In the genomic region with DNA sequence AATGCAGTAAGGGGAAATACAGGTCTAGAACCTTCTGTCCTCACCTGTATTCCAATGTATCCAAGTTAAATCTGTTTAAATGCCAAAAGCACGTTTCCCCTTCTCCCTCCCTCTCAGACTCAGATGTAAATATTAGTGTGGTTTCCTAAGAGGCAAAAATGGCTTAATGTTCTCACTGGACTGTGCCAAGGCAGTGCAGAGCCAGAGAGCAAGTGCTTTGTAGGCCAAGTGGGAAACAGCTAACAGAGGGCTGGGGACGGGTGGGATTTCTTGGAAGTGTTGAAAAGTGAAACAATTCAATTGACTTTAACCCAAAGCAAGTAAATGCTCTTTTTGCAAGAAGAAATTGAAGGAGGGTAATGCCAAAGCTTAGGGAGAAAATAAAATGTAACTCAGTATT, we compare ENCODE assay signal across 24 cellular contexts.
DNase-seq lines count a peak whose midpoint lies in the region; ATAC-seq and TF ChIP-seq lines count a peak whose summit lies in the region.
"Had no signal": no experiment of that assay in that cellular context is flagged by ENCODE, and none has a peak within 500 bp of the region (broad histone marks: within the 10 kb centered on the region; RNA-seq: fewer than 3 reads in every experiment).

No MANE protein-coding gene starts in this region.

- H3K9me3 ChIP-seq in adipocyte (ENCODE audit: control insufficient read depth, low read length) (no peaks in the 10 kb centered on the region), gastroesophageal sphincter (no peaks in the 10 kb centered on the region), thoracic aorta (no peaks in the 10 kb centered on the region)
- H3K9me3 ChIP-seq: A549; BLaER1 treated with 17β-estradiol and CSF1 and Interleukin-3, amounts not matched to agents 10 nM and 100 nM had no signal

- H3K27ac Mint-ChIP-seq in immature natural killer cell, result peak overlapping the region in 5 of 6 donors; percentile 4 to 71 (median 50)
- H3K27ac Mint-ChIP-seq: CD4-positive, alpha-beta T cell had no signal

- no peak overlapping the region for H3K4me3 Mint-ChIP-seq in immature natural killer cell
- H3K4me3 Mint-ChIP-seq: CD4-positive, alpha-beta T cell had no signal

- H3K36me3 Mint-ChIP-seq in immature natural killer cell, result peaks cover 68 to 92% (median 71%) of the 10 kb centered on the region in 3 donors

- 5 to 6% methylated on average over 2 of the region's 2 CpGs for WGBS in gastroesophageal sphincter (ENCODE audit: low coverage in 1 of 2), 2 donors

- no peaks in the 10 kb centered on the region for H3K27me3 ChIP-seq in adipocyte (replicated peaks; ENCODE audit: control insufficient read depth, insufficient read depth, low read length)
- no peaks in the 10 kb centered on the region for H3K27me3 ChIP-seq in gastroesophageal sphincter
- H3K27me3 ChIP-seq in thoracic aorta (replicated peaks; ENCODE audit: insufficient read depth), result no peaks in the 10 kb centered on the region
- H3K27me3 ChIP-seq: BLaER1 treated with 17β-estradiol and CSF1 and Interleukin-3, amounts not matched to agents 10 nM and 100 nM had no signal

- no peaks in the 10 kb centered on the region for H3K36me3 ChIP-seq in adipocyte (ENCODE audit: control insufficient read depth, insufficient read depth, low read length, severe bottlenecking)
- H3K36me3 ChIP-seq in gastroesophageal sphincter, result peaks cover 0 to 9% of the 10 kb centered on the region in 2 donors
- no peaks in the 10 kb centered on the region for H3K36me3 ChIP-seq in thoracic aorta

- TF ChIP-seq EP300 in gastroesophageal sphincter (IDR thresholded peaks at IDR 0.05), result no peak

- peaks cover 0 to 3% (median 0%) of the 10 kb centered on the region in 3 donors for H3K27me3 Mint-ChIP-seq in immature natural killer cell (ENCODE audit: low read depth in 3 of 3)
- H3K27me3 Mint-ChIP-seq: CD4-positive, alpha-beta T cell had no signal

- peaks cover 18 to 41% of the 10 kb centered on the region in 2 donors for H3K4me1 Mint-ChIP-seq in immature natural killer cell

- H3K27ac ChIP-seq in gastroesophageal sphincter, result peak overlapping the region; percentile 26 to 67 (median 64)
- H3K27ac ChIP-seq in thoracic aorta, result peak overlapping the region; percentile 25 to 68
- H3K27ac ChIP-seq: A549; BLaER1 treated with 17β-estradiol and CSF1 and Interleukin-3, amounts not matched to agents 10 nM and 100 nM; GM23248; PC-9 had no signal

- DNase-seq in adipocyte (ENCODE audit: low read depth) (no peak), immature natural killer cell (no peak), thoracic aorta (ENCODE audit: low spot score) (no peak), NCI-H510A treated with DMSO at 0.1 percent for 48 hours (lab: John Stamatoyannopoulos, UW) (no peak), NCI-H226 (no peak)
- no peak for DNase-seq in stimulated activated naive CD8-positive, alpha-beta T cell treated with anti-CD3 and anti-CD28 coated beads, Interleukin-15, Interleukin-2, amounts not matched to agents 100 U/mL and 50 U/mL, for 24 hours
- DNase-seq: AML-193; CD4-positive, alpha-beta T cell; GM23248; H7; KBM-7; MV-4-11; NCI-H1105; NCI-H1436 treated with DMSO at 0.1 percent for 48 hours; NCI-H187 treated with DMSO at 0.1 percent for 48 hours; NCI-H2107; NCI-H446; NCI-H526; PC-9; RPMI8226; SHP77 treated with DMSO at 0.1 percent for 48 hours had no signal

- no peak for TF ChIP-seq POLR2A in gastroesophageal sphincter (IDR thresholded peaks at IDR 0.05)

- H3K4me3 ChIP-seq in adipocyte (ENCODE audit: low read length) (no peak overlapping the region), gastroesophageal sphincter (no peak overlapping the region), thoracic aorta (no peak overlapping the region)
- H3K4me3 ChIP-seq: A549; BLaER1 treated with 17β-estradiol and CSF1 and Interleukin-3, amounts not matched to agents 10 nM and 100 nM; GM23248; PC-9 had no signal

- no peaks in the 10 kb centered on the region for H3K9me3 Mint-ChIP-seq in immature natural killer cell
- H3K9me3 Mint-ChIP-seq: CD4-positive, alpha-beta T cell had no signal

- no peak for ATAC-seq in gastroesophageal sphincter
- no peak for ATAC-seq in thoracic aorta (ENCODE audit: insufficient number of reproducible peaks, low FRiP score, low read depth)
- ATAC-seq in stimulated activated naive CD8-positive, alpha-beta T cell treated with anti-CD3 and anti-CD28 coated beads, Interleukin-15, Interleukin-2, amounts not matched to agents 100 U/mL and 50 U/mL, for 24 hours, result no peak
- ATAC-seq: A549 had no signal

- TF ChIP-seq CTCF in gastroesophageal sphincter (IDR thresholded peaks at IDR 0.05), result no peak
- TF ChIP-seq CTCF in thoracic aorta (IDR thresholded peaks at IDR 0.05), result no peak

- H3K4me1 ChIP-seq in adipocyte (ENCODE audit: control insufficient read depth, insufficient read depth, low read length), result peaks cover 75% of the 10 kb centered on the region
- peaks cover 16 to 75% (median 26%) of the 10 kb centered on the region in 3 donors for H3K4me1 ChIP-seq in gastroesophageal sphincter
- peaks cover 19 to 78% of the 10 kb centered on the region in 2 donors for H3K4me1 ChIP-seq in thoracic aorta (ENCODE audit: control insufficient read depth in 1 of 2, low read depth in 2 of 2)
- H3K4me1 ChIP-seq: A549 had no signal

- peak overlapping the region; percentile 75 for H3K9ac ChIP-seq in adipocyte (ENCODE audit: low read length)
- H3K9ac ChIP-seq: BLaER1 treated with 17β-estradiol and CSF1 and Interleukin-3, amounts not matched to agents 10 nM and 100 nM; GM23248 had no signal
